8 cellular contexts compared by ENCODE assay signal in genomic region chr2:23836971-23837565, GRCh38.
"Had no signal": no experiment of that assay in that cellular context is flagged by ENCODE, and none has a peak within 500 bp of the region (broad histone marks: within the 10 kb centered on the region; RNA-seq: fewer than 3 reads in every experiment).

No MANE protein-coding gene starts in this region.

- H3K27ac Mint-ChIP-seq: H9, IgD-negative memory B cell had no signal

- H3K27ac ChIP-seq: KMS-11 had no signal

- DNase-seq: GOT3, H9, HCEC 1CT, Karpas-422, KBM-7 had no signal

- FAIRE-seq: HTR-8/SVneo had no signal

- H3K4me3 Mint-ChIP-seq: H9, IgD-negative memory B cell had no signal

- H3K4me1 Mint-ChIP-seq: H9 had no signal

- H3K27me3 Mint-ChIP-seq: IgD-negative memory B cell had no signal

- H3K9ac ChIP-seq: KMS-11 had no signal

- H3K9me3 Mint-ChIP-seq: IgD-negative memory B cell had no signal

- H3K4me2 ChIP-seq: KMS-11 had no signal
